25 cellular contexts compared by ENCODE assay signal in the genomic region with DNA sequence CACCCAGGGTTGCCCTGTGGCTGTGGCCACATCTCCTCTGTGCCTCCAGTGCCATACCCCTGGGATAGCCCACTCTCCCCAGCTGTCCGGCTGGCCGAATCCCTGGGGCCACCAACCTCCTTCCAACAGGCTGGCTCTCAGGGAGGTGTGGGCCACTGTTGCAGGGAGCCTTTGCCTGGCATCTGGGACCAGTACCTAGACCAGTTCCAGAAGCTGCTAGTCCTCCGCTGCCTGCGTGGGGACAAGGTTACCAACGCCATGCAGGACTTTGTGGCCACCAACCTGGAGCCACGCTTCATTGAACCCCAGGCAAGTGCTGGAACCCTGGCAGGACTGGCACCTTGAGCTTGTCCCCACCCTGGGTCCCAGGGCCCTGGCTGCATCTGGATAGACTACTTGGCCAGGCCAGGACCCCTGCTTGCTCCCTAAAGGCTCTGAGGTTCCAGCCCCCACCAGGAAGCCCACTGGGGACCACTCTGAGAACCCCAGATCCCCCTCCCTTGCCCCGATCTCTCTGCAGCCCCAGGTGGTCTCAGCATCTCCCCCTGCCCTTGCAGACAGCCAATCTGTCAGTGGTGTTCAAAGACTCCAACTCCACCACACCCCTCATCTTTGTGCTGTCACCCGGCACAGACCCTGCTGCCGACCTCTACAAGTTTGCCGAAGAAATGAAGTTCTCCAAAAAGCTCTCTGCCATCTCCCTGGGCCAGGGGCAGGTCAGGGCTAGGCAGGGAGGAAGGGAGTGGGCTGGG. TPM values are rescaled to one million over a fixed set of nuclear protein-coding genes. Genes with fewer than 3 reads are reported as not detected.
"Had no signal": no experiment of that assay in that cellular context is flagged by ENCODE, and none has a peak within 500 bp of the region (broad histone marks: within the 10 kb centered on the region; RNA-seq: fewer than 3 reads in every experiment).

No MANE protein-coding gene starts in this region.

- H3K4me3 Mint-ChIP-seq: activated CD8-positive, alpha-beta T cell treated with anti-CD3 and anti-CD28 coated beads, Interleukin-2, amount 10 ng/mL, durations not matched to agents 7 days and 5 days; activated T-helper 17 cell treated with anti-CD3 and anti-CD28 coated beads, Interleukin-2, amount 50 U/mL, for 72 hours; central memory CD8-positive, alpha-beta T cell; endodermal cell; T-helper 2 cell treated with Interferon-gamma antibody and Interleukin-4, amounts not matched to agents 5 μg/mL and 100 μg/mL, for 36 hours had no signal

- H3K27me3 Mint-ChIP-seq: activated T-helper 17 cell treated with anti-CD3 and anti-CD28 coated beads, Interleukin-2, amount 50 U/mL, for 72 hours; central memory CD8-positive, alpha-beta T cell; progenitor cell of endocrine pancreas had no signal

- H3K4me1 Mint-ChIP-seq: activated T-helper 17 cell treated with anti-CD3 and anti-CD28 coated beads, Interleukin-2, amount 50 U/mL, for 72 hours; central memory CD8-positive, alpha-beta T cell; endodermal cell had no signal

- H3K4me1 ChIP-seq: ascending aorta, suprapubic skin, vagina had no signal

- H3K9me3 ChIP-seq: ascending aorta, heart left ventricle, stomach, suprapubic skin, vagina had no signal

- H3K27ac Mint-ChIP-seq: activated CD8-positive, alpha-beta T cell treated with anti-CD3 and anti-CD28 coated beads, Interleukin-2, amount 10 ng/mL, durations not matched to agents 7 days and 5 days; activated T-helper 17 cell treated with anti-CD3 and anti-CD28 coated beads, Interleukin-2, amount 50 U/mL, for 72 hours; endodermal cell; progenitor cell of endocrine pancreas; T-helper 2 cell treated with Interferon-gamma antibody and Interleukin-4, amounts not matched to agents 5 μg/mL and 100 μg/mL, for 36 hours had no signal

- ATAC-seq: activated CD8-positive, alpha-beta T cell treated with anti-CD3 and anti-CD28 coated beads, Interleukin-2, amount 10 ng/mL, durations not matched to agents 7 days and 5 days; activated naive CD4-positive, alpha-beta T cell treated with anti-CD3 and anti-CD28 coated beads, Interleukin-2, amount 50 U/mL, for 72 hours; activated T-helper 17 cell treated with anti-CD3 and anti-CD28 coated beads, Interleukin-2, amount 50 U/mL, for 72 hours; heart left ventricle; left lobe of liver; SK-N-SH treated with all-trans-retinoic acid at 6 μM for 48 hours had no signal

- H3K36me3 Mint-ChIP-seq: activated naive CD4-positive, alpha-beta T cell treated with anti-CD3 and anti-CD28 coated beads, Interleukin-2, amount 50 U/mL, for 72 hours had no signal

- H3K36me3 ChIP-seq: brain microvascular endothelial cell had no signal

- H3K9me3 Mint-ChIP-seq: activated naive CD4-positive, alpha-beta T cell treated with anti-CD3 and anti-CD28 coated beads, Interleukin-2, amount 50 U/mL, for 72 hours; activated T-helper 17 cell treated with anti-CD3 and anti-CD28 coated beads, Interleukin-2, amount 50 U/mL, for 72 hours; central memory CD8-positive, alpha-beta T cell; endodermal cell; T-helper 2 cell treated with Interferon-gamma antibody and Interleukin-4, amounts not matched to agents 5 μg/mL and 100 μg/mL, for 36 hours had no signal

- DNase-seq: activated CD4-positive, alpha-beta T cell treated with anti-CD3 and anti-CD28 coated beads for 1 hour; activated CD4-positive, alpha-beta T cell treated with anti-CD3 and anti-CD28 coated beads, Interleukin-2, amount 50 U/mL, for 1 hour; activated CD8-positive, alpha-beta T cell treated with anti-CD3 and anti-CD28 coated beads, Interleukin-2, amount 10 ng/mL, durations not matched to agents 7 days and 5 days; brain microvascular endothelial cell; cortex of kidney; endodermal cell; mammary epithelial cell; midbrain; stimulated activated CD4-positive, alpha-beta T cell treated with anti-CD3 and anti-CD28 coated beads, Interleukin-1b, Interleukin-23, amount 100 ng/mL, for 48 hours; stomach; trophoblast cell had no signal

- H3K27ac ChIP-seq: ascending aorta, brain microvascular endothelial cell, epithelial cell of prostate, heart left ventricle, stomach, suprapubic skin, vagina had no signal

- H3K27me3 ChIP-seq: ascending aorta, brain microvascular endothelial cell, heart left ventricle, stomach, suprapubic skin, vagina had no signal

- H3K4me3 ChIP-seq: ascending aorta, heart left ventricle, stomach, suprapubic skin, vagina had no signal

RNA-seq across cellular contexts. Expression of gene PHF7, which starts 15.5 kb away (rescaled TPM):
- total RNA-seq: ascending aorta had no signal

RNA-seq across cellular contexts. Expression of gene SEMA3G, which starts 50.0 kb away (rescaled TPM):
- total RNA-seq: fibroblast of villous mesenchyme had no signal
- polyA plus RNA-seq: neural cell had no signal
